Comparison of ENCODE assay signal across 1 cellular context in the genomic region with DNA sequence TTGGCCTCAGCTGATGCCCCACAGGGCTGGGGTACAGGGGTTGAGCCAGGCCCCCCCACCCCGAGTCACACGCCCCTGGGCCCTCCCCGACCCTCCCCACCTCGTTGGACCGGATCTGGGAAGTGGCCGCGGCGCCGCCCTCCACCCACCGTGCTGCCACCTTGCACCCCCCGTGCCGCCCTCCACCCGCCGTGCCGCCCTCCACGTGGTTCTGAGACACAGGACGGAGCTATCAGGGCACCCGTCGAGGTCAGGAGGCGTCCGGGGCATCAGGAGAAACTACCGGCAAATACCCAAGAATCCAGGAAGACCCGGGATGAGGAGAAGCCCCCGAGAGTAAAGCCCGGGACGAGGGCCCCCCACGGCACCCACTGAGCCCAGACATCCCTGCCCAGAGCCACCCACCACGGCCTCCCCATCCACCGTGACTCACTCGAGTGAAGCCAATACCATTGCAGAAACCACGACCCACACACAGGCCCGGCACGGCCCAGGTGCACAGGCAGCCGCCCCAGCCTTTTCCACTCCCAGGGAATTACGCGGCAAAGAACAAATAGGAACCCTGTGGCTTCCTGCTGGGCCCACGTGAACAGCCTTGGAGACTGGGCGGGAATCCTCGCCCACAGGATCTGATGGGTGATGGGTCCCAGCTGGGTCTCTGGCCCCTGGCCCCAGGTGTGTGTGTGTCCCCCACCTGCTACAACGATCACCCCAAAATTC.
TF ChIP-seq lines count a peak whose summit lies in the region.

No MANE protein-coding gene starts in this region.

TF ChIP-seq in GM12878, 131 proteins besides CTCF, POLR2A, EP300 and RAD21:
- TF ChIP-seq, protein P1, sequence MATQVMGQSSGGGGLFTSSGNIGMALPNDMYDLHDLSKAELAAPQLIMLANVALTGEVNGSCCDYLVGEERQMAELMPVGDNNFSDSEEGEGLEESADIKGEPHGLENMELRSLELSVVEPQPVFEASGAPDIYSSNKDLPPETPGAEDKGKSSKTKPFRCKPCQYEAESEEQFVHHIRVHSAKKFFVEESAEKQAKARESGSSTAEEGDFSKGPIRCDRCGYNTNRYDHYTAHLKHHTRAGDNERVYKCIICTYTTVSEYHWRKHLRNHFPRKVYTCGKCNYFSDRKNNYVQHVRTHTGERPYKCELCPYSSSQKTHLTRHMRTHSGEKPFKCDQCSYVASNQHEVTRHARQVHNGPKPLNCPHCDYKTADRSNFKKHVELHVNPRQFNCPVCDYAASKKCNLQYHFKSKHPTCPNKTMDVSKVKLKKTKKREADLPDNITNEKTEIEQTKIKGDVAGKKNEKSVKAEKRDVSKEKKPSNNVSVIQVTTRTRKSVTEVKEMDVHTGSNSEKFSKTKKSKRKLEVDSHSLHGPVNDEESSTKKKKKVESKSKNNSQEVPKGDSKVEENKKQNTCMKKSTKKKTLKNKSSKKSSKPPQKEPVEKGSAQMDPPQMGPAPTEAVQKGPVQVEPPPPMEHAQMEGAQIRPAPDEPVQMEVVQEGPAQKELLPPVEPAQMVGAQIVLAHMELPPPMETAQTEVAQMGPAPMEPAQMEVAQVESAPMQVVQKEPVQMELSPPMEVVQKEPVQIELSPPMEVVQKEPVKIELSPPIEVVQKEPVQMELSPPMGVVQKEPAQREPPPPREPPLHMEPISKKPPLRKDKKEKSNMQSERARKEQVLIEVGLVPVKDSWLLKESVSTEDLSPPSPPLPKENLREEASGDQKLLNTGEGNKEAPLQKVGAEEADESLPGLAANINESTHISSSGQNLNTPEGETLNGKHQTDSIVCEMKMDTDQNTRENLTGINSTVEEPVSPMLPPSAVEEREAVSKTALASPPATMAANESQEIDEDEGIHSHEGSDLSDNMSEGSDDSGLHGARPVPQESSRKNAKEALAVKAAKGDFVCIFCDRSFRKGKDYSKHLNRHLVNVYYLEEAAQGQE (IDR thresholded peaks at IDR 0.05; ENCODE audit: low read depth, low read length) = no peak
- TF ChIP-seq SREBF2 (IDR thresholded peaks at IDR 0.05; ENCODE audit: low read length) (no peak), TCF3 (IDR thresholded peaks at IDR 0.05; ENCODE audit: borderline replicate concordance, insufficient read depth, low read depth, low read length) (0 out of 2 replicates have a peak, but pooled peaks have one; percentile 9), NFYA (IDR thresholded peaks at IDR 0.05; ENCODE audit: borderline replicate concordance, low read depth, low read length) (no peak), HDGF (IDR thresholded peaks at IDR 0.05) (no peak)
TF ChIP-seq in GM12878: peak in this region for 1.
